Comparison of ENCODE assay signal across 21 cellular contexts in genomic region chr16:19660432-19660831, GRCh38.
"Had no signal": no experiment of that assay in that cellular context is flagged by ENCODE, and none has a peak within 500 bp of the region (broad histone marks: within the 10 kb centered on the region; RNA-seq: fewer than 3 reads in every experiment).

No MANE protein-coding gene starts in this region.

- H3K4me3 ChIP-seq: heart left ventricle, SJSA1, spleen, testis, transverse colon had no signal

- H3K27me3 Mint-ChIP-seq: activated naive CD8-positive, alpha-beta T cell treated with anti-CD3 and anti-CD28 coated beads, Interleukin-2, amount 10 ng/mL, durations not matched to agents 7 days and 5 days had no signal

- H3K9me3 ChIP-seq: SJSA1, testis, transverse colon had no signal

- ATAC-seq: heart left ventricle, left colon, right cardiac atrium had no signal

- H3K27ac Mint-ChIP-seq: activated naive CD8-positive, alpha-beta T cell treated with anti-CD3 and anti-CD28 coated beads, Interleukin-2, amount 10 ng/mL, durations not matched to agents 7 days and 5 days; nephron had no signal

- H3K4me1 ChIP-seq: heart left ventricle, SJSA1, spleen, testis, transverse colon had no signal

- H3K27ac ChIP-seq: heart left ventricle, SJSA1, spleen, testis, transverse colon had no signal

- H3K4me3 Mint-ChIP-seq: activated naive CD8-positive, alpha-beta T cell treated with anti-CD3 and anti-CD28 coated beads, Interleukin-2, amount 10 ng/mL, durations not matched to agents 7 days and 5 days; immature natural killer cell; nephron had no signal

- H3K27me3 ChIP-seq: heart left ventricle, SJSA1, spleen, testis, transverse colon had no signal

- H3K9me3 Mint-ChIP-seq: activated naive CD8-positive, alpha-beta T cell treated with anti-CD3 and anti-CD28 coated beads, Interleukin-2, amount 10 ng/mL, durations not matched to agents 7 days and 5 days; nephron had no signal

- H3K4me1 Mint-ChIP-seq: activated naive CD8-positive, alpha-beta T cell treated with anti-CD3 and anti-CD28 coated beads, Interleukin-2, amount 10 ng/mL, durations not matched to agents 7 days and 5 days; immature natural killer cell; nephron had no signal

- DNase-seq: activated CD4-positive, alpha-beta T cell treated with anti-CD3 and anti-CD28 coated beads, Interleukin-2, amount 50 U/mL, for 1 hour; activated CD8-positive, alpha-beta memory T cell treated with anti-CD3 and anti-CD28 coated beads for 24 hours; activated naive CD4-positive, alpha-beta T cell; activated naive CD8-positive, alpha-beta T cell treated with anti-CD3 and anti-CD28 coated beads, Interleukin-2, amount 10 ng/mL, durations not matched to agents 7 days and 5 days; amniotic stem cell; effector memory CD4-positive, alpha-beta T cell; foreskin fibroblast; heart left ventricle; hypothalamus; immature natural killer cell; kidney; left colon; mammary epithelial cell; posterior cingulate gyrus; right cardiac atrium; spleen; stimulated activated CD4-positive, alpha-beta T cell treated with anti-CD3 and anti-CD28 coated beads, Interleukin-2, amount 100 ng/mL, for 48 hours; testis; transverse colon had no signal
